1 cellular context compared by ENCODE assay signal in genomic region chr15:42544858-42545629, GRCh38.
TF ChIP-seq lines count a peak whose summit lies in the region.

No MANE protein-coding gene starts in this region.

TF ChIP-seq in GM12878, 131 proteins besides CTCF, POLR2A, EP300 and RAD21:
- TF ChIP-seq NFIC (IDR thresholded peaks at IDR 0.05; ENCODE audit: low read depth, low read length) (no peak), MTA3 (IDR thresholded peaks at IDR 0.05; ENCODE audit: borderline replicate concordance, low read length) (no peak), MXI1 (IDR thresholded peaks at IDR 0.05; ENCODE audit: low read depth, low read length) (no peak), KLF5 (IDR thresholded peaks at IDR 0.05; ENCODE audit: partially characterized antibody) (no peak), SRF (IDR thresholded peaks at IDR 0.05; ENCODE audit: low read depth in 2 of 2, low read length in 2 of 2) (no peak), SUPT20H (IDR thresholded peaks at IDR 0.05; ENCODE audit: borderline replicate concordance, control insufficient read depth, low read depth, low read length) (no peak), CBFB (IDR thresholded peaks at IDR 0.05; ENCODE audit: low read depth) (no peak), SKIL (IDR thresholded peaks at IDR 0.05; ENCODE audit: low read depth, poor library complexity, severe bottlenecking) (no peak), ZNF217 (IDR thresholded peaks at IDR 0.05) (no peak), RUNX3 (IDR thresholded peaks at IDR 0.05; ENCODE audit: low read length) (no peak), PAX8 (IDR thresholded peaks at IDR 0.05) (no peak), RB1 (IDR thresholded peaks at IDR 0.05; ENCODE audit: borderline replicate concordance) (no peak), NR2C2 (IDR thresholded peaks at IDR 0.05; ENCODE audit: borderline replicate concordance, control insufficient read depth, insufficient read length, low read depth) (no peak), JUNB (IDR thresholded peaks at IDR 0.05) (no peak), ETV6 (conservative IDR thresholded peaks at IDR 0.05 in 1 of 2, IDR thresholded peaks at IDR 0.05 in 1 of 2; ENCODE audit: borderline replicate concordance in 1 of 2, low read depth in 1 of 2) (no peak), MYC (IDR thresholded peaks at IDR 0.05; ENCODE audit: insufficient read depth, insufficient read length, insufficient replicate concordance, low read length, severe bottlenecking) (no peak), JUND (IDR thresholded peaks at IDR 0.05; ENCODE audit: low read depth, low read length) (no peak)
- TF ChIP-seq, protein P1, sequence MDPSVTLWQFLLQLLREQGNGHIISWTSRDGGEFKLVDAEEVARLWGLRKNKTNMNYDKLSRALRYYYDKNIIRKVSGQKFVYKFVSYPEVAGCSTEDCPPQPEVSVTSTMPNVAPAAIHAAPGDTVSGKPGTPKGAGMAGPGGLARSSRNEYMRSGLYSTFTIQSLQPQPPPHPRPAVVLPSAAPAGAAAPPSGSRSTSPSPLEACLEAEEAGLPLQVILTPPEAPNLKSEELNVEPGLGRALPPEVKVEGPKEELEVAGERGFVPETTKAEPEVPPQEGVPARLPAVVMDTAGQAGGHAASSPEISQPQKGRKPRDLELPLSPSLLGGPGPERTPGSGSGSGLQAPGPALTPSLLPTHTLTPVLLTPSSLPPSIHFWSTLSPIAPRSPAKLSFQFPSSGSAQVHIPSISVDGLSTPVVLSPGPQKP (IDR thresholded peaks at IDR 0.05; ENCODE audit: low read depth, low read length) = no peak
- TF ChIP-seq, protein P2, sequence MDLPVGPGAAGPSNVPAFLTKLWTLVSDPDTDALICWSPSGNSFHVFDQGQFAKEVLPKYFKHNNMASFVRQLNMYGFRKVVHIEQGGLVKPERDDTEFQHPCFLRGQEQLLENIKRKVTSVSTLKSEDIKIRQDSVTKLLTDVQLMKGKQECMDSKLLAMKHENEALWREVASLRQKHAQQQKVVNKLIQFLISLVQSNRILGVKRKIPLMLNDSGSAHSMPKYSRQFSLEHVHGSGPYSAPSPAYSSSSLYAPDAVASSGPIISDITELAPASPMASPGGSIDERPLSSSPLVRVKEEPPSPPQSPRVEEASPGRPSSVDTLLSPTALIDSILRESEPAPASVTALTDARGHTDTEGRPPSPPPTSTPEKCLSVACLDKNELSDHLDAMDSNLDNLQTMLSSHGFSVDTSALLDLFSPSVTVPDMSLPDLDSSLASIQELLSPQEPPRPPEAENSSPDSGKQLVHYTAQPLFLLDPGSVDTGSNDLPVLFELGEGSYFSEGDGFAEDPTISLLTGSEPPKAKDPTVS (IDR thresholded peaks at IDR 0.05; ENCODE audit: low read depth, low read length) = no peak
